Comparison of ENCODE assay signal across 10 cellular contexts in the genomic region with DNA sequence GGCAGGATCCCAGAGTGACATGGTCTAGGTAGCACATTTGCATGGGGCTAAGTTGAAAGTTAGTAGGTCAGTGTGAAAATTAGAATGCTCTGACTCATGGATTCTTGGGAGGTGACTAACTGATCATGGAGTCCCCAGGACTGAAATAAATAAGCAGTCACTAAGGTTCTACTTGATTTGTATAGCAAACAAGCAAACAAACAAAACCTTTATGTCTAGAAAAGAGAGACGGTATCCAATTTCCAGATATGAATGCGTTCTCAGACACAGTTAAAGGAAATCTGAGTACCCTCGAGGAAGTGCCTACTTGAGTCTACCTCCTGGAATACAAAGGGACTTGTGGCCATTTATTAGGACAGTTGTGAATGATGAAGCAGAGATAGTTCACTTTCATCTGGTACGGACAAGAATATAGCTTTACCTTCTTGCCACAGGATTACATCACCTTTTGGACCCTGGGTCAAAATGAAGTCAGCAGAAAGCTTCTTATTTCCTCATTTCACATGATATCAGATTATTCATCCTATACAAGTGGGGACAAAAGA. TPM values are rescaled to one million over a fixed set of nuclear protein-coding genes. Genes with fewer than 3 reads are reported as not detected.
DNase-seq lines count a peak whose midpoint lies in the region; ATAC-seq and TF ChIP-seq lines count a peak whose summit lies in the region.
"Had no signal": no experiment of that assay in that cellular context is flagged by ENCODE, and none has a peak within 500 bp of the region (broad histone marks: within the 10 kb centered on the region; RNA-seq: fewer than 3 reads in every experiment).

No MANE protein-coding gene starts in this region.

- peaks cover 0 to 2% of the 10 kb centered on the region in 2 donors for H3K36me3 Mint-ChIP-seq in activated T-cell treated with anti-CD3 and anti-CD28 coated beads, Interleukin-2, amount 50 U/mL, for 72 hours (ENCODE audit: insufficient read depth in 2 of 2)
- H3K36me3 Mint-ChIP-seq in stimulated activated naive B cell treated with anti-CD40 and anti-IgM and Interleukin-4, amounts not matched to agents 10 μg/mL and 1 μg/mL and 100 μg/mL, for 72 hours = peaks cover 0 to 6% of the 10 kb centered on the region in 2 donors

- H3K4me3 ChIP-seq in PC-9 (peak overlapping the region; percentile 23; the same call in 1 of the 2 replicates), fibroblast of lung (replicated peaks in 1 of 4; ENCODE audit: control extremely low read depth in 1 of 4, insufficient read depth in 1 of 4, low read depth in 3 of 4, low read length in 4 of 4) (no peak overlapping the region)
- H3K4me3 ChIP-seq: SK-N-MC had no signal

- no TSS peak for BruUV-seq in PC-9 (replicated peaks; lab: Mats Ljungman, UMichigan)

- no peaks in the 10 kb centered on the region for H3K9me2 ChIP-seq in PC-9 (ENCODE audit: insufficient read depth)

- H3K79me2 ChIP-seq in PC-9 (ENCODE audit: low read depth) (no peaks in the 10 kb centered on the region), fibroblast of lung (ENCODE audit: control insufficient read depth, insufficient read depth, low read length) (no peaks in the 10 kb centered on the region)

- peaks cover 27% of the 10 kb centered on the region for H3K4me1 ChIP-seq in PC-9 (replicated peaks; ENCODE audit: insufficient read depth)
- no peaks in the 10 kb centered on the region for H3K4me1 ChIP-seq in fibroblast of lung (ENCODE audit: control insufficient read depth, extremely low read depth, insufficient read depth, low read length)

- H3K27me3 Mint-ChIP-seq in activated T-cell treated with anti-CD3 and anti-CD28 coated beads, Interleukin-2, amount 50 U/mL, for 72 hours (ENCODE audit: low read depth) = no peaks in the 10 kb centered on the region
- no peaks in the 10 kb centered on the region for H3K27me3 Mint-ChIP-seq in stimulated activated naive B cell treated with anti-CD40 and anti-IgM and Interleukin-4, amounts not matched to agents 10 μg/mL and 1 μg/mL and 100 μg/mL, for 72 hours
- H3K27me3 Mint-ChIP-seq: type B pancreatic cell had no signal

- H3K27ac Mint-ChIP-seq in activated T-cell treated with anti-CD3 and anti-CD28 coated beads, Interleukin-2, amount 50 U/mL, for 72 hours = peak overlapping the region; percentile 21
- H3K27ac Mint-ChIP-seq in stimulated activated naive B cell treated with anti-CD40 and anti-IgM and Interleukin-4, amounts not matched to agents 10 μg/mL and 1 μg/mL and 100 μg/mL, for 72 hours = no peak overlapping the region
- H3K27ac Mint-ChIP-seq: type B pancreatic cell had no signal

- TF ChIP-seq CTCF in PC-9 (conservative IDR thresholded peaks at IDR 0.05) = 0 out of 2 replicates have a peak, but pooled peaks have one; percentile 18
- TF ChIP-seq CTCF in fibroblast of lung (conservative IDR thresholded peaks at IDR 0.05 in 1 of 2, IDR thresholded peaks at IDR 0.05 in 1 of 2; ENCODE audit: low read depth in 1 of 2, low read length in 2 of 2) = no peak

- no peaks in the 10 kb centered on the region for H3K9me3 Mint-ChIP-seq in activated T-cell treated with anti-CD3 and anti-CD28 coated beads, Interleukin-2, amount 50 U/mL, for 72 hours
- no peaks in the 10 kb centered on the region for H3K9me3 Mint-ChIP-seq in stimulated activated naive B cell treated with anti-CD40 and anti-IgM and Interleukin-4, amounts not matched to agents 10 μg/mL and 1 μg/mL and 100 μg/mL, for 72 hours
- H3K9me3 Mint-ChIP-seq: type B pancreatic cell had no signal

- no peaks in the 10 kb centered on the region for H3K4me1 Mint-ChIP-seq in activated T-cell treated with anti-CD3 and anti-CD28 coated beads, Interleukin-2, amount 50 U/mL, for 72 hours (ENCODE audit: low read depth)
- peaks cover 5 to 14% of the 10 kb centered on the region in 2 donors for H3K4me1 Mint-ChIP-seq in stimulated activated naive B cell treated with anti-CD40 and anti-IgM and Interleukin-4, amounts not matched to agents 10 μg/mL and 1 μg/mL and 100 μg/mL, for 72 hours

- peak; percentile 66 to 82 for ATAC-seq in activated T-cell treated with anti-CD3 and anti-CD28 coated beads, Interleukin-2, amount 50 U/mL, for 72 hours (replicated peaks in 1 of 2)
- ATAC-seq in stimulated activated naive B cell treated with anti-CD40 and anti-IgM and Interleukin-4, amounts not matched to agents 10 μg/mL and 1 μg/mL and 100 μg/mL, for 72 hours (replicated peaks) = peak; percentile 48 to 61
- ATAC-seq in HG03460 (IDR thresholded peaks at IDR 0.05; ENCODE audit: unreplicated experiment) = no peak

- H3K9me3 ChIP-seq in PC-9 (ENCODE audit: insufficient read depth, low read depth) = no peaks in the 10 kb centered on the region
- no peaks in the 10 kb centered on the region for H3K9me3 ChIP-seq in fibroblast of lung (ENCODE audit: control insufficient read depth, insufficient read depth, low read depth, low read length)

- peak overlapping the region; percentile 45 for H2AFZ ChIP-seq in PC-9
- no peak overlapping the region for H2AFZ ChIP-seq in fibroblast of lung (ENCODE audit: low read length)

- POLR2A ChIA-PET in PC-9 (lab: Charles Lee; ENCODE audit: unreplicated experiment) = interaction anchor here (0.6 to 1.2 kb wide), 3 partner anchors 24 to 123 kb away, joined by 3 to 5 read pairs (median 3); no protein-coding TSS in a partner anchor

- intact Hi-C loops in PC-9 (cut with micrococcal nuclease; ENCODE audit: unreplicated experiment) = loop anchor here (1.0 to 10.0 kb wide), 6 partner anchors 54 to 1077 kb away; a partner anchor contains a TSS

- DNase-seq in activated T-cell treated with anti-CD3 and anti-CD28 coated beads, Interleukin-2, amount 50 U/mL, for 72 hours = no peak
- DNase-seq in activated T-cell treated with anti-CD3 and anti-CD28 coated beads, Interleukin-2, amount 50 U/mL, for 1 hour = no peak
- peak; percentile 57 to 100 for DNase-seq in PC-9
- DNase-seq in fibroblast of lung (ENCODE audit: low read depth in 2 of 2) = peak; percentile 63 to 82
- no peak for DNase-seq in stimulated activated naive B cell treated with anti-CD40 and anti-IgM and Interleukin-4, amounts not matched to agents 10 μg/mL and 1 μg/mL and 100 μg/mL, for 72 hours
- no peak for DNase-seq in medulla oblongata (ENCODE audit: extremely low spot score)
- no peak for DNase-seq in activated CD8-positive, alpha-beta memory T cell treated with anti-CD3 and anti-CD28 coated beads, Interleukin-2, amount 50 U/mL, for 4 hours

- H3F3A ChIP-seq in PC-9 (ENCODE audit: insufficient read depth, low read depth) = peaks cover 21% of the 10 kb centered on the region

- CTCF ChIA-PET in PC-9 (lab: Charles Lee) = interaction anchor here (1.1 to 4.5 kb wide), 2 partner anchors 74 to 173 kb away, joined by 10 to 35 read pairs; no protein-coding TSS in a partner anchor

- H3K27ac ChIP-seq in PC-9 (peak overlapping the region; percentile 89), fibroblast of lung (ENCODE audit: insufficient read depth, low read length) (no peak overlapping the region)
- H3K27ac ChIP-seq: SK-N-MC had no signal

- H3K9ac ChIP-seq in fibroblast of lung (ENCODE audit: insufficient read depth, low read length) = no peak overlapping the region

- H3K4me2 ChIP-seq in PC-9 (peak overlapping the region; percentile 63), fibroblast of lung (ENCODE audit: extremely low read depth, insufficient read depth, low read length) (no peak overlapping the region)

- H4K20me1 ChIP-seq in PC-9 (ENCODE audit: insufficient read depth) = no peaks in the 10 kb centered on the region
- H4K20me1 ChIP-seq in fibroblast of lung (ENCODE audit: control insufficient read depth, extremely low read depth, insufficient read depth, low read length) = no peaks in the 10 kb centered on the region

- H3K36me3 ChIP-seq in PC-9 (ENCODE audit: low read depth) (no peaks in the 10 kb centered on the region), fibroblast of lung (ENCODE audit: control insufficient read depth, insufficient read depth, low read length) (no peaks in the 10 kb centered on the region)

- no peaks in the 10 kb centered on the region for H3K27me3 ChIP-seq in PC-9 (ENCODE audit: insufficient read depth, low read depth)
- H3K27me3 ChIP-seq in fibroblast of lung (ENCODE audit: control insufficient read depth, insufficient read depth, low read length) = no peaks in the 10 kb centered on the region

- no peak overlapping the region for H3K4me3 Mint-ChIP-seq in activated T-cell treated with anti-CD3 and anti-CD28 coated beads, Interleukin-2, amount 50 U/mL, for 72 hours
- no peak overlapping the region for H3K4me3 Mint-ChIP-seq in stimulated activated naive B cell treated with anti-CD40 and anti-IgM and Interleukin-4, amounts not matched to agents 10 μg/mL and 1 μg/mL and 100 μg/mL, for 72 hours
- H3K4me3 Mint-ChIP-seq: type B pancreatic cell had no signal

RNA-seq across cellular contexts. Expression of a gene that starts 54.3 kb away (rescaled TPM):
- total RNA-seq in activated T-cell treated with anti-CD3 and anti-CD28 coated beads, Interleukin-2, amount 50 U/mL, for 72 hours = 10 to 100 TPM; 38.8 to 44.6 TPM
- total RNA-seq in PC-9 (2021) = 101 and 107 TPM in 2 replicates
- total RNA-seq in fibroblast of lung = 18.0 and 22.1 TPM in 2 replicates
- polyA plus RNA-seq in fibroblast of lung = 12.8 and 15.9 TPM in 2 replicates
- polyA plus RNA-seq in fibroblast of lung (2012) = 11.0 and 12.9 TPM in 2 replicates
- polyA minus RNA-seq in fibroblast of lung (ENCODE audit: low replicate concordance) = 0.63 and 3.1 TPM in 2 replicates

Comparison
In these comparisons a context has a peak if more than half of its experiments do, and no peak if none do; other contexts are left out.
1. DNase-seq: peak in PC-9 (2 of 2) and fibroblast of lung (2 of 2); none in activated T-cell treated with anti-CD3 and anti-CD28 coated beads, Interleukin-2, amount 50 U/mL, for 72 hours (0 of 2), activated T-cell treated with anti-CD3 and anti-CD28 coated beads, Interleukin-2, amount 50 U/mL, for 1 hour (single experiment), stimulated activated naive B cell treated with anti-CD40 and anti-IgM and Interleukin-4, amounts not matched to agents 10 μg/mL and 1 μg/mL and 100 μg/mL, for 72 hours (single experiment), medulla oblongata (single experiment) and activated CD8-positive, alpha-beta memory T cell treated with anti-CD3 and anti-CD28 coated beads, Interleukin-2, amount 50 U/mL, for 4 hours (single experiment).